ENCODE assay signal across 15 cellular contexts in the genomic region with DNA sequence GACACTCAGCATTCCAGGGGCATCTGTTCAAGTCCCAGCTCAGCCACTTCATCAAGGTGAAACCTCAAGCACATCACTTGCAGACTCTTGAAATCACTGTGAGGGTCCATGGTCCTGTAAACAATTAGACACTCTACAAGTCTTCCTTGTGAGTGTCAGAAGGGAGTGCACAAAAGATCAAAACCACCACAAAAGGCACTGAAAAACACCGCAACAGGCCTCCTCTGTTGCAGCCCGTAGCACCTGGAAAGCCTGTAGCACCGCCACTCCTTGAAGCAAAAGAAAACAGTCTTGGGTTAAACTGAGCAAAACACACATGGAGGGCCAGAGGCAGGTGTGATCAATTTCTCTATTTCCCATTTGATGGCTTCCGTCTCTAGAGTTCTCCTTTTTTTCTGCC.
"Had no signal": no experiment of that assay in that cellular context is flagged by ENCODE, and none has a peak within 500 bp of the region (broad histone marks: within the 10 kb centered on the region; RNA-seq: fewer than 3 reads in every experiment).

No MANE protein-coding gene starts in this region.

- H3K4me3 Mint-ChIP-seq: activated T-helper 1 cell treated with anti-CD3 and anti-CD28 coated beads, Interleukin-12 subunit alpha, Interleukin-12 subunit beta, Interleukin-2, Interleukin-4 antibody, amounts not matched to agents 30 ng/mL and 10 ng/mL and 1 ng/mL, durations not matched to agents 14 hours and 24 hours and 36 hours; natural killer cell had no signal

- H3K4me1 ChIP-seq: transverse colon, vagina had no signal

- H3K27me3 ChIP-seq: brain microvascular endothelial cell, foreskin keratinocyte, transverse colon, vagina had no signal

- H3K27ac Mint-ChIP-seq: activated T-helper 1 cell treated with anti-CD3 and anti-CD28 coated beads, Interleukin-12 subunit alpha, Interleukin-12 subunit beta, Interleukin-2, Interleukin-4 antibody, amounts not matched to agents 30 ng/mL and 10 ng/mL and 1 ng/mL, durations not matched to agents 14 hours and 24 hours and 36 hours; natural killer cell had no signal

- H3K27ac ChIP-seq: brain microvascular endothelial cell, left ventricle myocardium inferior, transverse colon, vagina had no signal

- DNase-seq: anterior cingulate cortex; brain microvascular endothelial cell; effector CD8-positive, alpha-beta T cell; foreskin keratinocyte; glutamatergic neuron; hypothalamus; left ventricle myocardium inferior; mucosa of descending colon; natural killer cell; stimulated activated CD4-positive, alpha-beta T cell treated with anti-CD3 and anti-CD28 coated beads, Interleukin-1b, Interleukin-23, amount 100 ng/mL, for 48 hours; T-helper 2 cell; transverse colon had no signal

- H3K4me3 ChIP-seq: left ventricle myocardium inferior, mucosa of descending colon, transverse colon, vagina had no signal

- ATAC-seq: foreskin keratinocyte, mucosa of descending colon, natural killer cell, SK-N-SH treated with all-trans-retinoic acid at 6 μM for 48 hours had no signal

- H3K36me3 ChIP-seq: brain microvascular endothelial cell, left ventricle myocardium inferior, transverse colon, vagina had no signal
